Comparison of ENCODE assay signal across 11 cellular contexts in genomic region chr16:2568573-2568972, GRCh38. TPM values are rescaled to one million over a fixed set of nuclear protein-coding genes. Genes with fewer than 3 reads are reported as not detected.
"Had no signal": no experiment of that assay in that cellular context is flagged by ENCODE, and none has a peak within 500 bp of the region (broad histone marks: within the 10 kb centered on the region; RNA-seq: fewer than 3 reads in every experiment).

No MANE protein-coding gene starts in this region.

RNA-seq across cellular contexts. Expression of gene CEMP1, which starts 37.4 kb away (rescaled TPM):
- total RNA-seq: cerebellum, esophagus muscularis mucosa, fibroblast of lung, foreskin keratinocyte, heart right ventricle, left ventricle myocardium inferior, mesenteric fat pad, posterior vena cava, sciatic nerve, smooth muscle cell, vagina had no signal
- polyA plus RNA-seq: fibroblast of lung, foreskin keratinocyte had no signal
